Comparison of ENCODE assay signal across 28 cellular contexts in genomic region chr6:146847426-146847825, GRCh38.
DNase-seq lines count a peak whose midpoint lies in the region; ATAC-seq, FAIRE-seq and TF ChIP-seq lines count a peak whose summit lies in the region.
"Had no signal": no experiment of that assay in that cellular context is flagged by ENCODE, and none has a peak within 500 bp of the region (broad histone marks: within the 10 kb centered on the region; RNA-seq: fewer than 3 reads in every experiment).

No MANE protein-coding gene starts in this region.

- H3K4me1 ChIP-seq in pancreas (no peaks in the 10 kb centered on the region), ovary (ENCODE audit: insufficient read depth) (no peaks in the 10 kb centered on the region)
- H3K4me1 ChIP-seq: BE2C, heart left ventricle had no signal

- intact Hi-C loops in pancreas (cut with DNase I) = no loop called here
- intact Hi-C loops in ovary (cut with DNase I) = no loop called here

- 15 to 43% methylated on average over 1 of the region's 1 CpG for WGBS in pancreas, 2 donors
- 11 to 22% (median 13%) methylated on average over 1 of the region's 1 CpG for WGBS in ovary, 3 donors

- H3K27me3 ChIP-seq in pancreas (no peaks in the 10 kb centered on the region), ovary (no peaks in the 10 kb centered on the region)
- H3K27me3 ChIP-seq: BE2C, heart left ventricle had no signal

- no peak for TF ChIP-seq EP300 in ovary (IDR thresholded peaks at IDR 0.05)

- TF ChIP-seq POLR2A in ovary (IDR thresholded peaks at IDR 0.05) = no peak

- no peak for ATAC-seq in pancreas
- ATAC-seq: CD8-positive, alpha-beta T cell; heart left ventricle; natural killer cell; Panc1 had no signal

- no peak for TF ChIP-seq CTCF in fibroblast of the aortic adventitia (IDR thresholded peaks at IDR 0.05; ENCODE audit: insufficient read depth, low read length)
- TF ChIP-seq CTCF in pancreas (IDR thresholded peaks at IDR 0.05) = no peak
- TF ChIP-seq CTCF in ovary (IDR thresholded peaks at IDR 0.05) = no peak

- no peaks in the 10 kb centered on the region for H3K36me3 ChIP-seq in pancreas
- H3K36me3 ChIP-seq in ovary = no peaks in the 10 kb centered on the region
- H3K36me3 ChIP-seq: BE2C, heart left ventricle had no signal

- no peak overlapping the region for H3K4me3 ChIP-seq in fibroblast of the aortic adventitia (ENCODE audit: low read depth, low read length)
- no peak overlapping the region for H3K4me3 ChIP-seq in pancreas
- no peak overlapping the region for H3K4me3 ChIP-seq in ovary
- H3K4me3 ChIP-seq: heart left ventricle had no signal

- FAIRE-seq in pancreas (lab: Jason Lieb, UNC) = no peak
- FAIRE-seq: colon, GM12891, keratinocyte, small intestine had no signal

- DNase-seq in EL (peak; percentile 22), astrocyte of the hippocampus (ENCODE audit: low read depth, low spot score) (peak; percentile 16), fibroblast of the aortic adventitia (ENCODE audit: low read depth) (peak; percentile 76), pulmonary artery endothelial cell (ENCODE audit: low read depth, low spot score) (peak; percentile 7), pancreas (no peak), ovary (no peak), NCI-H1417 (lab: John Stamatoyannopoulos, UW) (no peak)
- DNase-seq: activated CD4-positive, alpha-beta memory T cell treated with anti-CD3 and anti-CD28 coated beads, Interleukin-2, amount 10 ng/mL, durations not matched to agents 7 days and 5 days; activated CD8-positive, alpha-beta memory T cell treated with anti-CD3 and anti-CD28 coated beads, Interleukin-2, amount 50 U/mL, for 4 hours; activated naive CD4-positive, alpha-beta T cell treated with anti-CD3 and anti-CD28 coated beads for 36 hours; BE2C; CD8-positive, alpha-beta T cell; effector CD4-positive, alpha-beta T cell; foreskin fibroblast; HCEC 1CT; heart left ventricle; Kasumi-1; natural killer cell; NCI-H1436; NCI-H2081 treated with DMSO at 0.1 percent for 48 hours; SHP77; small intestine; stimulated activated naive CD4-positive, alpha-beta T cell had no signal

- H3K27ac ChIP-seq in pancreas (no peak overlapping the region), ovary (no peak overlapping the region)
- H3K27ac ChIP-seq: epithelial cell of prostate, heart left ventricle had no signal

- no peaks in the 10 kb centered on the region for H3K9me3 ChIP-seq in pancreas
- H3K9me3 ChIP-seq in ovary = no peaks in the 10 kb centered on the region
- H3K9me3 ChIP-seq: BE2C, heart left ventricle had no signal

Comparison
In these comparisons a context has a peak if more than half of its experiments do, and no peak if none do; other contexts are left out.
1. DNase-seq: peak in EL (single experiment), astrocyte of the hippocampus (single experiment), fibroblast of the aortic adventitia (single experiment) and pulmonary artery endothelial cell (single experiment); none in pancreas (0 of 6), ovary (0 of 5) and NCI-H1417 (0 of 3).